Comparison of ENCODE assay signal across 7 cellular contexts in genomic region chr20:1900321-1900791, GRCh38. TPM values are rescaled to one million over a fixed set of nuclear protein-coding genes. Genes with fewer than 3 reads are reported as not detected.
DNase-seq lines count a peak whose midpoint lies in the region; ATAC-seq and TF ChIP-seq lines count a peak whose summit lies in the region.

No MANE protein-coding gene starts in this region.

- no peak overlapping the region for H3K4me3 ChIP-seq in GM12864 (ENCODE audit: low read depth, low read length)
- no peak overlapping the region for H3K4me3 ChIP-seq in right atrium auricular region
- no peak overlapping the region for H3K4me3 ChIP-seq in sigmoid colon

- H3K27me3 ChIP-seq in right atrium auricular region (no peaks in the 10 kb centered on the region), sigmoid colon (no peaks in the 10 kb centered on the region)

- H3K27ac ChIP-seq in right atrium auricular region (peak overlapping the region; percentile 51 to 96), sigmoid colon (peak overlapping the region; percentile 17 to 94 (median 48))

- 22 to 43% methylated on average over 10 of the region's 10 CpGs for WGBS in sigmoid colon, 2 donors

- intact Hi-C loops in sigmoid colon (cut with DNase I): loop anchor here (5.0 kb wide), 1 partner anchor 272 kb away; no protein-coding TSS in a partner anchor

- H3K4me1 ChIP-seq in right atrium auricular region (peaks cover 0 to 49% of the 10 kb centered on the region in 2 donors), sigmoid colon (peaks cover 0 to 59% (median 55%) of the 10 kb centered on the region in 4 donors)

- ATAC-seq in GM21737 (IDR thresholded peaks at IDR 0.05; ENCODE audit: unreplicated experiment): no peak
- no peak for ATAC-seq in GM21381 (IDR thresholded peaks at IDR 0.05; ENCODE audit: unreplicated experiment)

- no peak for DNase-seq in GM12864 (ENCODE audit: low read depth)
- peak; percentile 72 for DNase-seq in NAMALWA (ENCODE audit: low spot score)
- peak; percentile 77 for DNase-seq in amniotic epithelial cell (ENCODE audit: low read depth)
- no peak for DNase-seq in right atrium auricular region (ENCODE audit: low spot score)
- peak; percentile 89 for DNase-seq in sigmoid colon

- H3K36me3 ChIP-seq in right atrium auricular region (no peaks in the 10 kb centered on the region), sigmoid colon (peaks cover 0 to under 1% (median 0%) of the 10 kb centered on the region in 4 donors)

- no peak for TF ChIP-seq EP300 in sigmoid colon (IDR thresholded peaks at IDR 0.05)

- no peak for TF ChIP-seq POLR2A in sigmoid colon (IDR thresholded peaks at IDR 0.05)

- TF ChIP-seq CTCF in GM12864 (IDR thresholded peaks at IDR 0.05; ENCODE audit: low read depth, low read length, missing control alignments): peak; percentile 69
- TF ChIP-seq CTCF in right atrium auricular region (IDR thresholded peaks at IDR 0.05): peak; percentile 27 to 65
- peak in 3 of 4 experiments; percentile 19 to 60 (median 44) for TF ChIP-seq CTCF in sigmoid colon (IDR thresholded peaks at IDR 0.05)

- no peaks in the 10 kb centered on the region for H3K9me3 ChIP-seq in right atrium auricular region
- no peaks in the 10 kb centered on the region for H3K9me3 ChIP-seq in sigmoid colon

RNA-seq across cellular contexts. Expression of gene SIRPA, which starts 5.1 kb away (rescaled TPM):
- 10 to 100 TPM; 32.4 to 58.5 TPM for total RNA-seq in right atrium auricular region
- 10 to 100 TPM; 16.3 to 25.5 (median 21.5) TPM for total RNA-seq in sigmoid colon
- polyA plus RNA-seq in sigmoid colon: 10 to 100 TPM in 2 of 3 donors, 1 to 10 TPM in 1; 8.4 to 14.3 (median 12.5) TPM

Comparison
In these comparisons a context has a peak if more than half of its experiments do, and no peak if none do; other contexts are left out.
1. DNase-seq: peak in NAMALWA (single experiment), amniotic epithelial cell (single experiment) and sigmoid colon (single experiment); none in GM12864 (single experiment) and right atrium auricular region (single experiment).
2. Peak in every context shown above with its lines, with median percentiles within 50 percentile points of each other: CTCF ChIP-seq.